In genomic region chr14:66662374-66662773, GRCh38 we compare ENCODE assay signal across 10 cellular contexts.
A peak's percentile ranks its signal among the peaks of the same experiment; 100 is the strongest.
DNase-seq lines count a peak whose midpoint lies in the region; ATAC-seq, FAIRE-seq and TF ChIP-seq lines count a peak whose summit lies in the region.
"Had no signal": no experiment of that assay in that cellular context is flagged by ENCODE, and none has a peak within 500 bp of the region (broad histone marks: within the 10 kb centered on the region; RNA-seq: fewer than 3 reads in every experiment).

No MANE protein-coding gene starts in this region.

- H3K27me3 Mint-ChIP-seq in MCF 10A (ENCODE audit: insufficient read depth, unreplicated experiment) = no peaks in the 10 kb centered on the region

- H3K4me1 Mint-ChIP-seq in MCF 10A (ENCODE audit: insufficient read depth, unreplicated experiment) = no peaks in the 10 kb centered on the region

- no peak for TF ChIP-seq POLR2A in breast epithelium (IDR thresholded peaks at IDR 0.05)
- no peak for TF ChIP-seq POLR2A in testis (IDR thresholded peaks at IDR 0.05)
- no peak for TF ChIP-seq POLR2A in H54 (IDR thresholded peaks at IDR 0.05; ENCODE audit: low read depth, low read length)

- H3K9me3 ChIP-seq in breast epithelium = peaks cover 8 to 15% of the 10 kb centered on the region in 2 donors
- no peaks in the 10 kb centered on the region for H3K9me3 ChIP-seq in RWPE2 (ENCODE audit: severe bottlenecking)
- no peaks in the 10 kb centered on the region for H3K9me3 ChIP-seq in testis

- H3K4me1 ChIP-seq in breast epithelium (no peaks in the 10 kb centered on the region), RWPE2 (ENCODE audit: insufficient read depth, poor library complexity, severe bottlenecking) (no peaks in the 10 kb centered on the region), testis (no peaks in the 10 kb centered on the region)

- H3K9me3 Mint-ChIP-seq in MCF 10A (ENCODE audit: unreplicated experiment) = peaks cover 25% of the 10 kb centered on the region

- BruUV-seq in MCF 10A (replicated peaks; lab: Mats Ljungman, UMichigan) = no TSS peak

- H3K36me3 Mint-ChIP-seq in MCF 10A (ENCODE audit: insufficient read depth, unreplicated experiment) = no peaks in the 10 kb centered on the region

- POLR2A ChIA-PET in MCF 10A (lab: Yijun Ruan, JAX) = interaction anchor here (0.6 kb wide), 1 partner anchor 184 kb away, joined by 5 read pairs; no protein-coding TSS in a partner anchor

- H3K27ac ChIP-seq in breast epithelium (no peak overlapping the region), RWPE2 (ENCODE audit: poor library complexity, severe bottlenecking) (no peak overlapping the region), testis (no peak overlapping the region)

- no peaks in the 10 kb centered on the region for H3K27me3 ChIP-seq in breast epithelium
- no peaks in the 10 kb centered on the region for H3K27me3 ChIP-seq in RWPE2 (ENCODE audit: insufficient read depth, poor library complexity, severe bottlenecking)
- H3K27me3 ChIP-seq in testis = no peaks in the 10 kb centered on the region

- FAIRE-seq in H54 (lab: Jason Lieb, UNC) = no peak

- TF ChIP-seq CTCF in MCF 10A (IDR thresholded peaks at IDR 0.05; ENCODE audit: unreplicated experiment) (no peak), breast epithelium (IDR thresholded peaks at IDR 0.05) (no peak), RWPE2 (IDR thresholded peaks at IDR 0.05; ENCODE audit: poor library complexity, severe bottlenecking) (peak; percentile 59), foreskin fibroblast (IDR thresholded peaks at IDR 0.05; ENCODE audit: low read depth, low read length) (peak; percentile 43), testis (IDR thresholded peaks at IDR 0.05) (peak in 1 of 3 experiments; percentile 8)

- H3K27ac Mint-ChIP-seq in MCF 10A (ENCODE audit: low read depth, unreplicated experiment) = no peak overlapping the region

- H3K36me3 ChIP-seq in breast epithelium (no peaks in the 10 kb centered on the region), RWPE2 (ENCODE audit: low read depth) (no peaks in the 10 kb centered on the region), testis (ENCODE audit: low read depth, missing control alignments) (no peaks in the 10 kb centered on the region)

- CTCF ChIA-PET in MCF 10A (lab: Yijun Ruan, JAX) = interaction anchor here (1.0 to 1.6 kb wide), 3 partner anchors 9 to 304 kb away, joined by 5 read pairs; no protein-coding TSS in a partner anchor

- DNase-seq in MCF 10A (ENCODE audit: unreplicated experiment) (peak; percentile 8), breast epithelium (ENCODE audit: low spot score in 2 of 2) (no peak), RWPE2 (ENCODE audit: low spot score) (no peak), foreskin fibroblast (peak in 1 of 2 donors; percentile 14), testis (peak; percentile 28), H54 (ENCODE audit: insufficient read length, low spot score) (no peak), NCI-H446 (lab: John Stamatoyannopoulos, UW) (no peak), dedifferentiated amniotic fluid mesenchymal stem cell (ENCODE audit: extremely low spot score) (no peak)
- DNase-seq: central memory CD4-positive, alpha-beta T cell; NCI-H1105 had no signal

- no peak overlapping the region for H3K4me3 ChIP-seq in breast epithelium
- H3K4me3 ChIP-seq in RWPE2 (ENCODE audit: severe bottlenecking) = no peak overlapping the region
- no peak overlapping the region for H3K4me3 ChIP-seq in foreskin fibroblast (ENCODE audit: low read depth in 1 of 2, low read length in 2 of 2)
- no peak overlapping the region for H3K4me3 ChIP-seq in testis

- intact Hi-C loops in MCF 10A (cut with micrococcal nuclease) (no loop called here), breast epithelium (cut with DNase I; ENCODE audit: low total_unique reads) (no loop called here), testis (cut with DNase I; ENCODE audit: low total_unique reads) (no loop called here)

- no peak overlapping the region for H3K4me3 Mint-ChIP-seq in MCF 10A (ENCODE audit: unreplicated experiment)

- 76 to 84% methylated on average over 4 of the region's 4 CpGs for WGBS in testis, 2 donors

- ATAC-seq in RWPE2 (ENCODE audit: low read depth) = no peak

Comparison
In these comparisons a context has a peak if more than half of its experiments do, and no peak if none do; other contexts are left out.
1. DNase-seq: peak in MCF 10A (single experiment) and testis (single experiment); none in breast epithelium (0 of 2), RWPE2 (single experiment), H54 (single experiment), NCI-H446 (0 of 2) and dedifferentiated amniotic fluid mesenchymal stem cell (single experiment).
2. CTCF ChIP-seq: peak in RWPE2 (single experiment) and foreskin fibroblast (single experiment); none in MCF 10A (single experiment) and breast epithelium (0 of 3).